In genomic region chr1:244437108-244437507, GRCh38 we compare ENCODE assay signal across 15 cellular contexts. TPM values are rescaled to one million over a fixed set of nuclear protein-coding genes. Genes with fewer than 3 reads are reported as not detected.
DNase-seq lines count a peak whose midpoint lies in the region; ATAC-seq, FAIRE-seq and TF ChIP-seq lines count a peak whose summit lies in the region.
"Had no signal": no experiment of that assay in that cellular context is flagged by ENCODE, and none has a peak within 500 bp of the region (broad histone marks: within the 10 kb centered on the region; RNA-seq: fewer than 3 reads in every experiment).

No MANE protein-coding gene starts in this region.

- no peak overlapping the region for H3K4me3 ChIP-seq in brain microvascular endothelial cell (ENCODE audit: low read depth, low read length)
- H3K4me3 ChIP-seq in keratinocyte (ENCODE audit: control insufficient read depth in 2 of 3, extremely low read depth in 1 of 3, insufficient read depth in 2 of 3, low read depth in 1 of 3, low read length in 3 of 3): no peak overlapping the region
- H3K4me3 ChIP-seq: ascending aorta, GM12878 had no signal

- DNase-seq in Calu3: no peak
- DNase-seq in HFFc6: no peak
- no peak for DNase-seq in brain microvascular endothelial cell
- DNase-seq in keratinocyte (ENCODE audit: low read depth, low spot score): no peak
- DNase-seq in epidermal melanocyte (ENCODE audit: insufficient read length, low spot score): no peak
- DNase-seq: activated CD4-positive, alpha-beta T cell treated with anti-CD3 and anti-CD28 coated beads for 1 hour; effector CD8-positive, alpha-beta T cell; islet precursor cell; substantia nigra; T-helper 2 cell had no signal

- intact Hi-C loops in Calu3 (cut with micrococcal nuclease; ENCODE audit: unreplicated experiment): loop anchor here (5.0 kb wide), 1 partner anchor 85 kb away; a partner anchor contains a TSS

- peaks cover 37% of the 10 kb centered on the region for H3K4me1 ChIP-seq in keratinocyte (ENCODE audit: control insufficient read depth, extremely low read depth, insufficient read depth, low read length)

- FAIRE-seq in keratinocyte (lab: Jason Lieb, UNC): no peak
- FAIRE-seq: GM12878 had no signal

- peaks cover 52% of the 10 kb centered on the region for H3K36me3 Mint-ChIP-seq in Calu3 (ENCODE audit: insufficient read depth, unreplicated experiment)
- peaks cover 19% of the 10 kb centered on the region for H3K36me3 Mint-ChIP-seq in HFFc6 (ENCODE audit: low read depth)

- H3K36me3 ChIP-seq in brain microvascular endothelial cell (replicated peaks) (peaks cover 3% of the 10 kb centered on the region), keratinocyte (ENCODE audit: control insufficient read depth in 2 of 2, extremely low read depth in 1 of 2, insufficient read depth in 2 of 2, low read length in 2 of 2) (peaks cover 2 to 9% of the 10 kb centered on the region in 2 experiments)

- H3K27me3 ChIP-seq in brain microvascular endothelial cell (replicated peaks): no peaks in the 10 kb centered on the region
- H3K27me3 ChIP-seq in keratinocyte (ENCODE audit: control insufficient read depth, extremely low read depth, insufficient read depth, low read length): no peaks in the 10 kb centered on the region
- H3K27me3 ChIP-seq: ascending aorta had no signal

- CTCF ChIA-PET in Calu3 (lab: Charles Lee): no interaction called here

- TF ChIP-seq CTCF in Calu3 (IDR thresholded peaks at IDR 0.05; ENCODE audit: unreplicated experiment): no peak
- no peak for TF ChIP-seq CTCF in HFFc6 (IDR thresholded peaks at IDR 0.05)
- TF ChIP-seq CTCF in brain microvascular endothelial cell (IDR thresholded peaks at IDR 0.05; ENCODE audit: low read depth, low read length, missing control alignments): no peak
- TF ChIP-seq CTCF in keratinocyte (optimal IDR thresholded peaks at IDR 0.05 in 1 of 3, IDR thresholded peaks at IDR 0.05 in 1 of 3, conservative IDR thresholded peaks at IDR 0.05 in 1 of 3; ENCODE audit: extremely low read depth in 1 of 3, insufficient read depth in 2 of 3, low read length in 3 of 3): no peak

- H3K9me3 Mint-ChIP-seq in Calu3 (ENCODE audit: low read depth, unreplicated experiment) (no peaks in the 10 kb centered on the region), HFFc6 (no peaks in the 10 kb centered on the region)

- H4K20me1 ChIP-seq in keratinocyte (ENCODE audit: control insufficient read depth, extremely low read depth, insufficient read depth, low read length): no peaks in the 10 kb centered on the region

- peaks cover 68% of the 10 kb centered on the region for H3K4me1 Mint-ChIP-seq in Calu3 (ENCODE audit: low read depth, unreplicated experiment)
- peaks cover 49% of the 10 kb centered on the region for H3K4me1 Mint-ChIP-seq in HFFc6 (ENCODE audit: low read depth)

- ATAC-seq in HG02763 (IDR thresholded peaks at IDR 0.05; ENCODE audit: unreplicated experiment) (no peak), GM18867 (IDR thresholded peaks at IDR 0.05; ENCODE audit: unreplicated experiment) (no peak)
- ATAC-seq: GM12878 had no signal

- no peaks in the 10 kb centered on the region for H3K9me1 ChIP-seq in keratinocyte (ENCODE audit: control insufficient read depth, extremely low read depth, insufficient read depth, low read length)

- no TSS peak for BruUV-seq in Calu3 (replicated peaks; lab: Mats Ljungman, UMichigan)

- dilution Hi-C loops in keratinocyte (cut with MboI; ENCODE audit: extremely low pct_ligation_motif_present, low sequenced_read_pairs): no loop called here

- no peak overlapping the region for H3K9ac ChIP-seq in keratinocyte (ENCODE audit: control insufficient read depth, extremely low read depth, insufficient read depth, low read length)

- H3K27me3 Mint-ChIP-seq in Calu3 (ENCODE audit: unreplicated experiment) (no peaks in the 10 kb centered on the region), HFFc6 (ENCODE audit: insufficient read depth) (no peaks in the 10 kb centered on the region; the same call in 1 of the 2 replicates)

- H3K4me2 ChIP-seq in keratinocyte (ENCODE audit: control insufficient read depth, extremely low read depth, insufficient read depth, low read depth, low read length): peak overlapping the region; percentile 51

- H3K4me3 Mint-ChIP-seq in Calu3 (ENCODE audit: low read depth, unreplicated experiment) (no peak overlapping the region), HFFc6 (peak overlapping the region; percentile 73)

- in situ Hi-C loops in brain microvascular endothelial cell (cut with HindIII; ENCODE audit: low pct_ligation_motif_present, low sequenced_read_pairs): no loop called here

- peaks cover 39% of the 10 kb centered on the region for H3K79me2 ChIP-seq in keratinocyte (ENCODE audit: control insufficient read depth, insufficient read depth, low read length)

- no peaks in the 10 kb centered on the region for H3K9me3 ChIP-seq in keratinocyte (ENCODE audit: control insufficient read depth, low read depth, low read length)
- H3K9me3 ChIP-seq: ascending aorta had no signal

- peak overlapping the region; percentile 52 for H3K27ac Mint-ChIP-seq in Calu3 (ENCODE audit: unreplicated experiment)
- peak overlapping the region; percentile 95 for H3K27ac Mint-ChIP-seq in HFFc6

- H2AFZ ChIP-seq in keratinocyte (ENCODE audit: control insufficient read depth, low read length): no peak overlapping the region

- H3K27ac ChIP-seq in brain microvascular endothelial cell (peak overlapping the region; percentile 93), keratinocyte (ENCODE audit: control insufficient read depth, insufficient read depth, low read length) (peak overlapping the region; percentile 33)
- H3K27ac ChIP-seq: ascending aorta, C4-2B had no signal

RNA-seq across cellular contexts. Expression of gene ADSS2, which starts 14.6 kb away (rescaled TPM):
- 68.3 and 69.6 TPM in 2 replicates for total RNA-seq in Calu3 (2022)
- total RNA-seq in HFFc6 (2021; fragmentation: NEBNext Ultra II Directional; extraction: Animal tissue kit (Norgen Biotek cat#: 25700)): 10 to 100 TPM; 38.6 to 45.0 (median 41.1) TPM
- polyA plus RNA-seq in keratinocyte: 26.0 to 53.5 TPM (median 30.0 TPM) in 3 replicates
- 46.3 TPM for polyA plus RNA-seq in keratinocyte (2011; ENCODE audit: low read depth)
- polyA plus RNA-seq in keratinocyte (2011; cell fraction: cytosol; rRNA removed): 29.6 and 42.4 TPM in 2 replicates
- polyA plus RNA-seq in keratinocyte (2011; cell fraction: nucleus; rRNA removed): 22.5 and 36.5 TPM in 2 replicates
- polyA plus RNA-seq in keratinocyte (2012; ENCODE audit: low replicate concordance): 32.3 TPM in 2 replicates
- polyA minus RNA-seq in keratinocyte: 2.1 to 21.5 TPM (median 9.4 TPM) in 3 replicates
- polyA minus RNA-seq in keratinocyte (2011; cell fraction: cytosol; rRNA and poly(A)+ RNA removed): 22.6 TPM
- 20.2 and 27.1 TPM in 2 replicates for polyA minus RNA-seq in keratinocyte (2011; cell fraction: nucleus; rRNA and poly(A)+ RNA removed)

RNA-seq across cellular contexts. Expression of gene CATSPERE, which starts 24.0 kb away (rescaled TPM):
- total RNA-seq in Calu3 (2022): 0.49 and 1.3 TPM in 2 replicates
- under 1 TPM; 0.15 to 0.74 (median 0.34) TPM for total RNA-seq in HFFc6 (2021; fragmentation: NEBNext Ultra II Directional; extraction: Animal tissue kit (Norgen Biotek cat#: 25700))
- 0.12 to 0.64 TPM (median 0.42 TPM) in 3 replicates for polyA plus RNA-seq in keratinocyte
- not detected for polyA plus RNA-seq in keratinocyte (2011; ENCODE audit: low read depth)
- polyA plus RNA-seq in keratinocyte (2011; cell fraction: cytosol; rRNA removed): 0.06 and 0.32 TPM in 2 replicates
- polyA plus RNA-seq in keratinocyte (2011; cell fraction: nucleus; rRNA removed): 1.3 and 2.2 TPM in 2 replicates
- polyA plus RNA-seq in keratinocyte (2012; ENCODE audit: low replicate concordance): 0.22 and 0.27 TPM in 2 replicates
- polyA minus RNA-seq in keratinocyte: 0.56 to 2.6 TPM in 2 of 3 replicates, not detected in the other
- not detected for polyA minus RNA-seq in keratinocyte (2011; cell fraction: cytosol; rRNA and poly(A)+ RNA removed)
- polyA minus RNA-seq in keratinocyte (2011; cell fraction: nucleus; rRNA and poly(A)+ RNA removed): 1.1 and 3.0 TPM in 2 replicates
- total RNA-seq: ascending aorta had no signal
